Comparison of ENCODE assay signal across 23 cellular contexts in genomic region chr1:241762713-241763339, GRCh38.
"Had no signal": no experiment of that assay in that cellular context is flagged by ENCODE, and none has a peak within 500 bp of the region (broad histone marks: within the 10 kb centered on the region; RNA-seq: fewer than 3 reads in every experiment).

No MANE protein-coding gene starts in this region.

- H3K27ac ChIP-seq: epithelial cell of prostate, esophagus squamous epithelium, gastroesophageal sphincter, pancreas, tibial artery, upper lobe of right lung, vagina had no signal

- FAIRE-seq: kidney, pancreas had no signal

- H3K4me1 ChIP-seq: esophagus squamous epithelium, gastroesophageal sphincter, pancreas, tibial artery, upper lobe of right lung, vagina had no signal

- DNase-seq: cortex of kidney; effector CD8-positive, alpha-beta T cell; esophagus squamous epithelium; glutamatergic neuron; kidney; left cardiac atrium; left ventricle myocardium superior; mesenchymal stem cell; midbrain; occipital lobe; pancreas; right cardiac atrium; stimulated activated CD4-positive, alpha-beta T cell treated with anti-CD3 and anti-CD28 coated beads, Interleukin-2, amount 100 ng/mL, for 48 hours; stimulated activated CD8-positive, alpha-beta memory T cell treated with anti-CD3 and anti-CD28 coated beads, Interleukin-4, amount 100 ng/mL, for 48 hours; stimulated activated naive CD8-positive, alpha-beta T cell treated with anti-CD3 and anti-CD28 coated beads, Interleukin-15, Interleukin-2, amounts not matched to agents 100 U/mL and 50 U/mL, for 24 hours; tibial artery; upper lobe of right lung had no signal

- H3K27me3 ChIP-seq: dorsolateral prefrontal cortex, esophagus squamous epithelium, gastroesophageal sphincter, pancreas, tibial artery, upper lobe of right lung, vagina had no signal

- H3K4me3 ChIP-seq: dorsolateral prefrontal cortex, esophagus squamous epithelium, gastroesophageal sphincter, lung, pancreas, smooth muscle cell, tibial artery, upper lobe of right lung, vagina had no signal

- H3K4me2 ChIP-seq: smooth muscle cell had no signal

- H3K36me3 ChIP-seq: esophagus squamous epithelium, gastroesophageal sphincter, pancreas, tibial artery, upper lobe of right lung, vagina had no signal

- H3K9me3 ChIP-seq: esophagus squamous epithelium, gastroesophageal sphincter, pancreas, tibial artery, upper lobe of right lung, vagina had no signal
